8 cellular contexts compared by ENCODE assay signal in the genomic region with DNA sequence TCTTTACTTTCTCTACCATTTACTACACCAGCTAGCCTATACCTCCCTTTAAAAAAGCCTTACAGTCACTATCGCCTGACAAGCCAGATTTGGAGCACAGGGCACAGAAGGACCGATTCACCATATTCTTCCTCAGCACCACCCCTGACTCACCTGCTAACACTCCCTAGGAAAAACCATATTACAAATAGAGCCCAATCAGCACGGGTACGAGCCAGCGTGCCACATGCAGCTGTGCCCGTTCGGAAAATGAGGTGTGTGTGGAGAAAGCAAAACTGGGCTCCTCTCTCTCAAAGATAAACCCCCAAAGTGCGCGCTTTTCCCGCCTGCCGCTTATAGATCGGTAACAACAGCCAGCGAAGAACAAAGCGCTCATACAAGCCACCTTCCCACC.
DNase-seq lines count a peak whose midpoint lies in the region; ATAC-seq and TF ChIP-seq lines count a peak whose summit lies in the region.

No MANE protein-coding gene starts in this region.

- peaks cover 43% of the 10 kb centered on the region for H3K36me3 ChIP-seq in ACC112 (ENCODE audit: insufficient read depth, low read length)
- H3K36me3 ChIP-seq in HEK293 (ENCODE audit: control insufficient read depth in 2 of 2, insufficient read depth in 1 of 2, low read length in 2 of 2), result peaks cover 34 to 51% of the 10 kb centered on the region in 2 experiments
- peaks cover 54% of the 10 kb centered on the region for H3K36me3 ChIP-seq in iPS-20b (ENCODE audit: insufficient read depth, low read depth, low read length)

- H3K4me1 Mint-ChIP-seq in activated naive CD4-positive, alpha-beta T cell treated with anti-CD3 and anti-CD28 coated beads, Interleukin-2, amount 50 U/mL, for 24 hours, result peaks cover 62% of the 10 kb centered on the region
- H3K4me1 Mint-ChIP-seq in stimulated activated memory B cell treated with anti-CD40 and anti-IgM and Interleukin-4, amounts not matched to agents 10 μg/mL and 1 μg/mL and 100 μg/mL, for 72 hours, result peaks cover 57% of the 10 kb centered on the region

- DNase-seq in putamen (ENCODE audit: low spot score), result no peak
- DNase-seq in stimulated activated CD4-positive, alpha-beta T cell treated with anti-CD3 and anti-CD28 coated beads, Interleukin-15, amount 100 ng/mL, for 24 hours, result no peak

- H3K9me3 Mint-ChIP-seq in activated naive CD4-positive, alpha-beta T cell treated with anti-CD3 and anti-CD28 coated beads, Interleukin-2, amount 50 U/mL, for 24 hours, result no peaks in the 10 kb centered on the region
- no peaks in the 10 kb centered on the region for H3K9me3 Mint-ChIP-seq in stimulated activated memory B cell treated with anti-CD40 and anti-IgM and Interleukin-4, amounts not matched to agents 10 μg/mL and 1 μg/mL and 100 μg/mL, for 72 hours

- H3K9me3 ChIP-seq in HEK293 (ENCODE audit: control insufficient read depth, insufficient read depth, low read depth, low read length), result no peaks in the 10 kb centered on the region
- no peaks in the 10 kb centered on the region for H3K9me3 ChIP-seq in iPS-20b (ENCODE audit: insufficient read depth, low read depth, low read length)

- H2AFZ ChIP-seq in ACC112 (ENCODE audit: low read length, unreplicated experiment), result no peak overlapping the region

- H3K4me1 ChIP-seq in ACC112 (ENCODE audit: control insufficient read depth, insufficient read depth, low read length, unreplicated experiment), result peaks cover 43% of the 10 kb centered on the region
- H3K4me1 ChIP-seq in HEK293 (ENCODE audit: control insufficient read depth, insufficient read depth, low read length), result peaks cover 3% of the 10 kb centered on the region; the same call in 1 of the 2 replicates
- peaks cover 14% of the 10 kb centered on the region; the same call in 1 of the 2 replicates for H3K4me1 ChIP-seq in iPS-20b (ENCODE audit: insufficient read depth, low read length)

- peak overlapping the region; percentile 88 for H3K27ac Mint-ChIP-seq in activated naive CD4-positive, alpha-beta T cell treated with anti-CD3 and anti-CD28 coated beads, Interleukin-2, amount 50 U/mL, for 24 hours
- H3K27ac Mint-ChIP-seq in stimulated activated memory B cell treated with anti-CD40 and anti-IgM and Interleukin-4, amounts not matched to agents 10 μg/mL and 1 μg/mL and 100 μg/mL, for 72 hours, result peak overlapping the region; percentile 99

- peaks cover 42% of the 10 kb centered on the region for H3K36me3 Mint-ChIP-seq in activated naive CD4-positive, alpha-beta T cell treated with anti-CD3 and anti-CD28 coated beads, Interleukin-2, amount 50 U/mL, for 24 hours
- H3K36me3 Mint-ChIP-seq in stimulated activated memory B cell treated with anti-CD40 and anti-IgM and Interleukin-4, amounts not matched to agents 10 μg/mL and 1 μg/mL and 100 μg/mL, for 72 hours, result peaks cover 61% of the 10 kb centered on the region

- H3K79me2 ChIP-seq in ACC112 (ENCODE audit: control insufficient read depth, insufficient read depth, low read length, unreplicated experiment), result peaks cover 62% of the 10 kb centered on the region

- ATAC-seq in stimulated activated memory B cell treated with anti-CD40 and anti-IgM and Interleukin-4, amounts not matched to agents 10 μg/mL and 1 μg/mL and 100 μg/mL, for 72 hours, result no peak
- ATAC-seq in HG02610 (IDR thresholded peaks at IDR 0.05; ENCODE audit: unreplicated experiment), result no peak

- H3K27me3 Mint-ChIP-seq in activated naive CD4-positive, alpha-beta T cell treated with anti-CD3 and anti-CD28 coated beads, Interleukin-2, amount 50 U/mL, for 24 hours, result no peaks in the 10 kb centered on the region
- no peaks in the 10 kb centered on the region for H3K27me3 Mint-ChIP-seq in stimulated activated memory B cell treated with anti-CD40 and anti-IgM and Interleukin-4, amounts not matched to agents 10 μg/mL and 1 μg/mL and 100 μg/mL, for 72 hours

- H3K4me3 ChIP-seq in ACC112 (ENCODE audit: low read depth, low read length), result peak overlapping the region; percentile 88
- peak overlapping the region; percentile 79 for H3K4me3 ChIP-seq in HEK293 (ENCODE audit: low read depth, low read length)
- H3K4me3 ChIP-seq in iPS-20b (ENCODE audit: low read length), result peak overlapping the region; percentile 86

- H3K27me3 ChIP-seq in ACC112 (ENCODE audit: insufficient read depth, low read length), result no peaks in the 10 kb centered on the region
- no peaks in the 10 kb centered on the region for H3K27me3 ChIP-seq in iPS-20b (ENCODE audit: insufficient read depth, low read length)

- H3K27ac ChIP-seq in ACC112 (ENCODE audit: low read depth, low read length), result peak overlapping the region; percentile 96; the same call in 1 of the 2 replicates
- peak overlapping the region; percentile 98; the same call in 1 of the 2 replicates for H3K27ac ChIP-seq in HEK293 (ENCODE audit: extremely low read depth, low read depth, low read length)
- peak overlapping the region; percentile 96 for H3K27ac ChIP-seq in iPS-20b (ENCODE audit: low read length)

- CTCF ChIA-PET in HEK293 (lab: Yijun Ruan, JAX), result interaction anchor here (1.1 to 2.9 kb wide), 2 partner anchors 10 to 36 kb away, joined by 3 to 13 read pairs; no protein-coding TSS in a partner anchor

- H3K9ac ChIP-seq in iPS-20b (ENCODE audit: low read depth, low read length), result peak overlapping the region; percentile 100

- no peak for TF ChIP-seq CTCF in HEK293 (tag by site-specific recombination; IDR thresholded peaks at IDR 0.05)

- POLR2A ChIA-PET in HEK293 (lab: Yijun Ruan, JAX), result interaction anchor here (1.0 to 9.8 kb wide), 3 partner anchors 11 to 45 kb away, joined by 3 to 510 read pairs (median 30); no protein-coding TSS in a partner anchor

- H3K4me3 Mint-ChIP-seq in activated naive CD4-positive, alpha-beta T cell treated with anti-CD3 and anti-CD28 coated beads, Interleukin-2, amount 50 U/mL, for 24 hours, result peak overlapping the region; percentile 95
- H3K4me3 Mint-ChIP-seq in stimulated activated memory B cell treated with anti-CD40 and anti-IgM and Interleukin-4, amounts not matched to agents 10 μg/mL and 1 μg/mL and 100 μg/mL, for 72 hours, result peak overlapping the region; percentile 83

TF ChIP-seq in HEK293, 187 proteins besides CTCF, POLR2A, EP300 and RAD21 (continues in another document):
- TF ChIP-seq ZNF585B (tag by site-specific recombination; IDR thresholded peaks at IDR 0.05) (no peak), PRDM1 (tag by site-specific recombination; IDR thresholded peaks at IDR 0.05) (peak; percentile 59), ZFP69B (tag by site-specific recombination; IDR thresholded peaks at IDR 0.05) (no peak), ZNF350 (tag by site-specific recombination; IDR thresholded peaks at IDR 0.05) (no peak), ZSCAN30 (tag by site-specific recombination; IDR thresholded peaks at IDR 0.05) (no peak), ZNF768 (tag by site-specific recombination; IDR thresholded peaks at IDR 0.05) (no peak), ZSCAN16 (tag by site-specific recombination; IDR thresholded peaks at IDR 0.05) (no peak), ZNF843 (tag by site-specific recombination; IDR thresholded peaks at IDR 0.05) (no peak), ZNF624 (tag by site-specific recombination; IDR thresholded peaks at IDR 0.05) (no peak)
- TF ChIP-seq, protein P1, sequence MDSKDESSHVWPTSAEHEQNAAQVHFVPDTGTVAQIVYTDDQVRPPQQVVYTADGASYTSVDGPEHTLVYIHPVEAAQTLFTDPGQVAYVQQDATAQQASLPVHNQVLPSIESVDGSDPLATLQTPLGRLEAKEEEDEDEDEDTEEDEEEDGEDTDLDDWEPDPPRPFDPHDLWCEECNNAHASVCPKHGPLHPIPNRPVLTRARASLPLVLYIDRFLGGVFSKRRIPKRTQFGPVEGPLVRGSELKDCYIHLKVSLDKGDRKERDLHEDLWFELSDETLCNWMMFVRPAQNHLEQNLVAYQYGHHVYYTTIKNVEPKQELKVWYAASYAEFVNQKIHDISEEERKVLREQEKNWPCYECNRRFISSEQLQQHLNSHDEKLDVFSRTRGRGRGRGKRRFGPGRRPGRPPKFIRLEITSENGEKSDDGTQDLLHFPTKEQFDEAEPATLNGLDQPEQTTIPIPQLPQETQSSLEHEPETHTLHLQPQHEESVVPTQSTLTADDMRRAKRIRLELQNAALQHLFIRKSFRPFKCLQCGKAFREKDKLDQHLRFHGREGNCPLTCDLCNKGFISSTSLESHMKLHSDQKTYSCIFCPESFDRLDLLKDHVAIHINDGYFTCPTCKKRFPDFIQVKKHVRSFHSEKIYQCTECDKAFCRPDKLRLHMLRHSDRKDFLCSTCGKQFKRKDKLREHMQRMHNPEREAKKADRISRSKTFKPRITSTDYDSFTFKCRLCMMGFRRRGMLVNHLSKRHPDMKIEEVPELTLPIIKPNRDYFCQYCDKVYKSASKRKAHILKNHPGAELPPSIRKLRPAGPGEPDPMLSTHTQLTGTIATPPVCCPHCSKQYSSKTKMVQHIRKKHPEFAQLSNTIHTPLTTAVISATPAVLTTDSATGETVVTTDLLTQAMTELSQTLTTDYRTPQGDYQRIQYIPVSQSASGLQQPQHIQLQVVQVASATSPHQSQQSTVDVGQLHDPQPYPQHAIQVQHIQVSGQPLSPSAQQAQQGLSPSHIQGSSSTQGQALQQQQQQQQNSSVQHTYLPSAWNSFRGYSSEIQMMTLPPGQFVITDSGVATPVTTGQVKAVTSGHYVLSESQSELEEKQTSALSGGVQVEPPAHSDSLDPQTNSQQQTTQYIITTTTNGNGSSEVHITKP (tag by site-specific recombination; IDR thresholded peaks at IDR 0.05), result no peak
- TF ChIP-seq, protein P2, sequence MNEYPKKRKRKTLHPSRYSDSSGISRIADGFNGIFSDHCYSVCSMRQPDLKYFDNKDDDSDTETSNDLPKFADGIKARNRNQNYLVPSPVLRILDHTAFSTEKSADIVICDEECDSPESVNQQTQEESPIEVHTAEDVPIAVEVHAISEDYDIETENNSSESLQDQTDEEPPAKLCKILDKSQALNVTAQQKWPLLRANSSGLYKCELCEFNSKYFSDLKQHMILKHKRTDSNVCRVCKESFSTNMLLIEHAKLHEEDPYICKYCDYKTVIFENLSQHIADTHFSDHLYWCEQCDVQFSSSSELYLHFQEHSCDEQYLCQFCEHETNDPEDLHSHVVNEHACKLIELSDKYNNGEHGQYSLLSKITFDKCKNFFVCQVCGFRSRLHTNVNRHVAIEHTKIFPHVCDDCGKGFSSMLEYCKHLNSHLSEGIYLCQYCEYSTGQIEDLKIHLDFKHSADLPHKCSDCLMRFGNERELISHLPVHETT (tag by site-specific recombination; IDR thresholded peaks at IDR 0.05), result 0 out of 2 replicates have a peak, but pooled peaks have one; percentile 29
- TF ChIP-seq, protein P3, sequence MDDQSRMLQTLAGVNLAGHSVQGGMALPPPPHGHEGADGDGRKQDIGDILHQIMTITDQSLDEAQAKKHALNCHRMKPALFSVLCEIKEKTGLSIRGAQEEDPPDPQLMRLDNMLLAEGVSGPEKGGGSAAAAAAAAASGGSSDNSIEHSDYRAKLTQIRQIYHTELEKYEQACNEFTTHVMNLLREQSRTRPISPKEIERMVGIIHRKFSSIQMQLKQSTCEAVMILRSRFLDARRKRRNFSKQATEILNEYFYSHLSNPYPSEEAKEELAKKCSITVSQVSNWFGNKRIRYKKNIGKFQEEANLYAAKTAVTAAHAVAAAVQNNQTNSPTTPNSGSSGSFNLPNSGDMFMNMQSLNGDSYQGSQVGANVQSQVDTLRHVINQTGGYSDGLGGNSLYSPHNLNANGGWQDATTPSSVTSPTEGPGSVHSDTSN (CRISPR knock-in tag; IDR thresholded peaks at IDR 0.05), result no peak
